Comparison of ENCODE assay signal across 20 cellular contexts in the genomic region with DNA sequence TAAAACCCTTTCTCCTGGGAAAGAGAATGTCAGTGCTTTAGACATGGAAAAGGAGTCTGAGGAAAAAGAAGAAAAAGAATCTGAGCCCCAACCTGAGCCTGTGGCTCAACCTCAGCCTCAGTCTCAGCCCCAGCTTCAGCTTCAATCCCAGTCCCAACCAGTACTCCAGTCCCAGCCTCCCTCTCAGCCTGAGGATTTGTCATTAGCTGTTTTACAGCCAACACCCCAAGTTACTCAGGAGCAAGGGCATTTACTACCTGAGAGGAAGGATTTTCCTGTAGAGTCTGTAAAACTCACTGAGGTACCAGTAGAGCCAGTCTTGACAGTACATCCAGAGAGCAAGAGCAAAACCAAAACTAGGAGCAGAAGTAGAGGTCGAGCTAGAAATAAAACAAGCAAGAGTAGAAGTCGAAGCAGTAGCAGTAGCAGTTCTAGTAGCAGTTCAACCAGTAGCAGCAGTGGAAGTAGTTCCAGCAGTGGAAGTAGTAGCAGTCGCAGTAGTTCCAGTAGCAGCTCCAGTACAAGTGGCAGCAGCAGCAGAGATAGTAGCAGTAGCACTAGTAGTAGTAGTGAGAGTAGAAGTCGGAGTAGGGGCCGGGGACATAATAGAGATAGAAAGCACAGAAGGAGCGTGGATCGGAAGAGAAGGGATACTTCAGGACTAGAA. TPM values are rescaled to one million over a fixed set of nuclear protein-coding genes. Genes with fewer than 3 reads are reported as not detected.
DNase-seq lines count a peak whose midpoint lies in the region; ATAC-seq, FAIRE-seq and TF ChIP-seq lines count a peak whose summit lies in the region.
"Had no signal": no experiment of that assay in that cellular context is flagged by ENCODE, and none has a peak within 500 bp of the region (broad histone marks: within the 10 kb centered on the region; RNA-seq: fewer than 3 reads in every experiment).

No MANE protein-coding gene starts in this region.

- H3K4me3 ChIP-seq in HCT116 (replicated peaks in 1 of 2; ENCODE audit: low read depth in 1 of 2, low read length in 2 of 2) = no peak overlapping the region
- no peak overlapping the region for H3K4me3 ChIP-seq in astrocyte (ENCODE audit: insufficient read depth, low read depth, low read length)
- no peak overlapping the region for H3K4me3 ChIP-seq in HepG2 (replicated peaks in 1 of 3; ENCODE audit: insufficient read depth in 1 of 3, low read depth in 2 of 3, low read length in 3 of 3)
- H3K4me3 ChIP-seq: smooth muscle cell, vagina had no signal

- H2AFZ ChIP-seq in HCT116 (ENCODE audit: low read depth, low read length, poor library complexity, severe bottlenecking) (no peak overlapping the region), astrocyte (ENCODE audit: low read depth, low read length) (no peak overlapping the region), HepG2 (ENCODE audit: low read length) (no peak overlapping the region)

- peaks cover 23% of the 10 kb centered on the region for H3K36me3 Mint-ChIP-seq in astrocyte (ENCODE audit: low read depth, unreplicated experiment)

- peaks cover 13% of the 10 kb centered on the region for H3K4me1 Mint-ChIP-seq in astrocyte (ENCODE audit: low read depth, unreplicated experiment)

- FAIRE-seq in astrocyte (lab: Jason Lieb, UNC) = no peak
- no peak for FAIRE-seq in HepG2 (lab: Jason Lieb, UNC)

- no peak for TF ChIP-seq CTCF in HCT116 (IDR thresholded peaks at IDR 0.05 in 2 of 3, conservative IDR thresholded peaks at IDR 0.05 in 1 of 3; ENCODE audit: borderline replicate concordance in 1 of 3, insufficient read depth in 1 of 3, low read depth in 2 of 3, low read length in 2 of 3)
- TF ChIP-seq CTCF in astrocyte (IDR thresholded peaks at IDR 0.05; ENCODE audit: insufficient read depth, low read depth, low read length) = no peak
- no peak for TF ChIP-seq CTCF in HepG2 (CRISPR knock-in tag; IDR thresholded peaks at IDR 0.05)

- H3K4me2 ChIP-seq in HCT116 (ENCODE audit: low read length) = no peak overlapping the region
- peak overlapping the region; percentile 1 for H3K4me2 ChIP-seq in astrocyte (ENCODE audit: low read length)
- no peak overlapping the region for H3K4me2 ChIP-seq in HepG2 (ENCODE audit: low read depth, low read length)
- H3K4me2 ChIP-seq: SK-N-SH, smooth muscle cell had no signal

- H3K9ac ChIP-seq in HCT116 (ENCODE audit: low read length) (no peak overlapping the region), astrocyte (ENCODE audit: low read length) (peak overlapping the region; percentile 10), HepG2 (ENCODE audit: insufficient read depth, low read depth, low read length) (no peak overlapping the region)
- H3K9ac ChIP-seq: SK-N-SH had no signal

- H3K9me3 Mint-ChIP-seq in astrocyte (ENCODE audit: unreplicated experiment) = no peaks in the 10 kb centered on the region
- H3K9me3 Mint-ChIP-seq: nephron progenitor cell; T-helper 2 cell treated with Interferon-gamma antibody and Interleukin-4, amounts not matched to agents 5 μg/mL and 100 μg/mL, for 36 hours had no signal

- DNase-seq in NCI-H2171 treated with DMSO at 0.1 percent for 48 hours (lab: John Stamatoyannopoulos, UW) (peak; percentile 29), NCI-H2171 (lab: John Stamatoyannopoulos, UW) (no peak), HCT116 (ENCODE audit: low read depth, low spot score) (no peak), astrocyte (ENCODE audit: low read depth) (no peak), HepG2 (ENCODE audit: low spot score) (no peak), superior temporal gyrus (ENCODE audit: extremely low spot score) (no peak), germinal center (ENCODE audit: low spot score) (no peak)
- DNase-seq in stimulated activated CD4-positive, alpha-beta T cell treated with anti-CD3 and anti-CD28 coated beads, Interleukin-2, amount 100 ng/mL, for 24 hours = no peak
- DNase-seq: dermis blood vessel endothelial cell; GOT3; left cardiac atrium; midbrain; NCI-H1436 treated with DMSO at 0.1 percent for 48 hours; nephron progenitor cell; SK-N-SH; stimulated activated CD4-positive, alpha-beta T cell treated with anti-CD3 and anti-CD28 coated beads, Interleukin-4, amount 100 ng/mL, for 4 hours had no signal

- H3K27me3 Mint-ChIP-seq in astrocyte (ENCODE audit: low read depth, unreplicated experiment) = no peaks in the 10 kb centered on the region

- in situ Hi-C loops in HepG2 (cut with HindIII; ENCODE audit: extremely low pct_ligation_motif_present, low pct_unique_long_range_greater_than_20kb) = no loop called here

- 97% methylated on average over 7 of the region's 7 CpGs for WGBS in HepG2 (ENCODE audit: low lambda C conversion rate)

- no peaks in the 10 kb centered on the region for H3K9me2 ChIP-seq in HCT116 (ENCODE audit: insufficient read depth)
- H3K9me2 ChIP-seq: SK-N-SH had no signal

- H3K27me3 ChIP-seq in HCT116 (ENCODE audit: insufficient read depth, low read length) = no peaks in the 10 kb centered on the region
- H3K27me3 ChIP-seq in astrocyte (ENCODE audit: insufficient read depth, low read length) = no peaks in the 10 kb centered on the region
- H3K27me3 ChIP-seq in HepG2 (ENCODE audit: control insufficient read depth in 1 of 2, insufficient read depth in 2 of 2, low read length in 2 of 2) = no peaks in the 10 kb centered on the region
- H3K27me3 ChIP-seq: vagina had no signal

- intact Hi-C loops in HCT116 (cut with micrococcal nuclease) = no loop called here
- intact Hi-C loops in HepG2 (cut with micrococcal nuclease; ENCODE audit: unreplicated experiment) = no loop called here

- TF ChIP-seq RAD21 in HCT116 (IDR thresholded peaks at IDR 0.05; ENCODE audit: low read depth) (no peak), HepG2 (CRISPR knock-in tag; IDR thresholded peaks at IDR 0.05) (0 out of 2 replicates have a peak, but pooled peaks have one; percentile 31)

- CTCF ChIA-PET in HCT116 (lab: Charles Lee) (no interaction called here), HepG2 (lab: Yijun Ruan, JAX; ENCODE audit: low intra/inter-chr PET ratio, low total read pairs) (no interaction called here)

- TF ChIP-seq EP300 in HepG2 (IDR thresholded peaks at IDR 0.05; ENCODE audit: low read depth in 2 of 2, low read length in 2 of 2) = no peak
- 0 out of 2 replicates have a peak, but pooled peaks have one; percentile 27 for TF ChIP-seq EP300 in HepG2 (CRISPR knock-in tag; IDR thresholded peaks at IDR 0.05; ENCODE audit: borderline replicate concordance)

- no peak overlapping the region for H3K4me3 Mint-ChIP-seq in astrocyte (ENCODE audit: unreplicated experiment)
- H3K4me3 Mint-ChIP-seq: nephron progenitor cell; T-helper 2 cell treated with Interferon-gamma antibody and Interleukin-4, amounts not matched to agents 5 μg/mL and 100 μg/mL, for 36 hours had no signal

- H3K9me3 ChIP-seq in HCT116 (ENCODE audit: control insufficient read depth in 1 of 2, insufficient read depth in 1 of 2, low read depth in 1 of 2, low read length in 2 of 2) (no peaks in the 10 kb centered on the region), astrocyte (ENCODE audit: insufficient read depth, low read depth, low read length) (no peaks in the 10 kb centered on the region), HepG2 (ENCODE audit: low read length) (no peaks in the 10 kb centered on the region)
- H3K9me3 ChIP-seq: SK-N-SH, vagina had no signal

- H4K20me1 ChIP-seq in HCT116 (ENCODE audit: insufficient read depth) (peaks cover 26% of the 10 kb centered on the region; the same call in 1 of the 2 replicates), astrocyte (ENCODE audit: insufficient read depth, low read length) (peaks cover 54% of the 10 kb centered on the region), HepG2 (ENCODE audit: insufficient read depth, low read length) (peaks cover 6% of the 10 kb centered on the region)

- POLR2A ChIA-PET in HCT116 (lab: Charles Lee) (interaction anchor here (0.7 to 3.5 kb wide), 2 partner anchors 11 kb away, joined by 3 to 10 read pairs; partner anchors contain the start of gene TRAPPC6B), HepG2 (lab: Yijun Ruan, JAX) (interaction anchor here (0.8 to 9.0 kb wide), 6 partner anchors 9 to 251 kb away, joined by 3 to 99 read pairs (median 4); partner anchors contain the start of genes FBXO33, GEMIN2, SEC23A and TRAPPC6B)

- no peak overlapping the region for H3K27ac Mint-ChIP-seq in astrocyte (ENCODE audit: unreplicated experiment)
- H3K27ac Mint-ChIP-seq: nephron progenitor cell; T-helper 2 cell treated with Interferon-gamma antibody and Interleukin-4, amounts not matched to agents 5 μg/mL and 100 μg/mL, for 36 hours had no signal

- H3K36me3 ChIP-seq in HCT116 (ENCODE audit: control insufficient read depth in 1 of 2, insufficient read depth in 2 of 2, low read length in 2 of 2) (peaks cover 75 to 79% of the 10 kb centered on the region in 2 experiments), astrocyte (ENCODE audit: insufficient read depth, low read length) (peaks cover 83% of the 10 kb centered on the region), HepG2 (replicated peaks in 1 of 2; ENCODE audit: control insufficient read depth in 1 of 2, insufficient read depth in 2 of 2, low read length in 2 of 2) (peaks cover 47 to 79% of the 10 kb centered on the region in 2 experiments)

- TF ChIP-seq POLR2A in HCT116 (IDR thresholded peaks at IDR 0.05; ENCODE audit: borderline replicate concordance, extremely low read depth, insufficient read depth, insufficient read length) = no peak
- peak; percentile 46 to 48; a peak in 3 of 4 replicates for TF ChIP-seq POLR2A in HepG2 (IDR thresholded peaks at IDR 0.05; ENCODE audit: insufficient read depth in 1 of 2, low read depth in 2 of 2, low read length in 2 of 2)

- peak overlapping the region; percentile 15 for H3K27ac ChIP-seq in HCT116 (ENCODE audit: low read depth, low read length)
- H3K27ac ChIP-seq in astrocyte (ENCODE audit: low read depth, low read length) = no peak overlapping the region
- H3K27ac ChIP-seq in HepG2 (ENCODE audit: extremely low read length, insufficient read depth, low read length) = no peak overlapping the region
- H3K27ac ChIP-seq: C4-2B, vagina had no signal

- peaks cover 59% of the 10 kb centered on the region for H3K79me2 ChIP-seq in HCT116 (ENCODE audit: insufficient read depth, low read length)
- peaks cover 60% of the 10 kb centered on the region for H3K79me2 ChIP-seq in astrocyte (ENCODE audit: insufficient read depth, low read length)
- H3K79me2 ChIP-seq in HepG2 (ENCODE audit: insufficient read depth, low read length) = peaks cover 30% of the 10 kb centered on the region

- no peak for ATAC-seq in HCT116
- ATAC-seq in HepG2 = peak; percentile 14
- ATAC-seq: left cardiac atrium had no signal

- BruUV-seq in HCT116 (replicated peaks; lab: Mats Ljungman, UMichigan) (TSS peak; percentile 5), HepG2 (replicated peaks; lab: Mats Ljungman, UMichigan) (TSS peak; percentile 27)

- peaks cover 5 to 7% of the 10 kb centered on the region in 2 experiments; a peak in 3 of 4 replicates for H3K4me1 ChIP-seq in HCT116 (ENCODE audit: control insufficient read depth in 1 of 2, insufficient read depth in 2 of 2, low read length in 2 of 2)
- peaks cover 10% of the 10 kb centered on the region for H3K4me1 ChIP-seq in astrocyte (ENCODE audit: insufficient read depth, low read length)
- peaks cover 52% of the 10 kb centered on the region for H3K4me1 ChIP-seq in HepG2 (ENCODE audit: insufficient read depth, low read length)

- RAD21 ChIA-PET in HCT116 (lab: Charles Lee; ENCODE audit: low non-redundant PET in 1 of 2, low total read pairs in 2 of 2, uncharacterized antibody in 2 of 2, unreplicated experiment in 2 of 2) = no interaction called here

RNA-seq across cellular contexts. Expression of gene PNN, which starts 6.1 kb away (rescaled TPM):
- total RNA-seq in HCT116 (2021; ENCODE audit: unreplicated experiment) (97.9 TPM), astrocyte (67.3 and 78.1 TPM in 2 replicates), HepG2 (2016; rRNA removed; fragmentation: Illumina TruSeq; extraction: Trizol) (110 and 214 TPM in 2 replicates)
- polyA plus RNA-seq in HCT116 (2012) = 51.6 and 62.4 TPM in 2 replicates
- total RNA-seq in HepG2 (2016; cell fraction: cytosol; rRNA removed; fragmentation: Illumina TruSeq; extraction: Trizol; ENCODE audit: low read depth) = 47.1 and 48.8 TPM in 2 replicates
- 105 and 215 TPM in 2 replicates for total RNA-seq in HepG2 (2016; cell fraction: insoluble cytoplasmic fraction; rRNA removed; fragmentation: Illumina TruSeq; extraction: Trizol)
- total RNA-seq in HepG2 (2016; cell fraction: membrane; rRNA removed; fragmentation: Illumina TruSeq; extraction: Trizol) = 22.0 and 26.0 TPM in 2 replicates
- 407 and 445 TPM in 2 replicates for total RNA-seq in HepG2 (2016; cell fraction: nucleus; rRNA removed; fragmentation: Illumina TruSeq; extraction: Trizol)
- polyA plus RNA-seq in HepG2 (2011; rRNA removed) = 58.0 and 58.6 TPM in 2 replicates
- 22.1 and 29.7 TPM in 2 replicates for polyA plus RNA-seq in HepG2 (2011; cell fraction: cytosol; rRNA removed)
- 315 and 430 TPM in 2 replicates for polyA plus RNA-seq in HepG2 (2011; cell fraction: nucleus; rRNA removed)
- polyA plus RNA-seq in HepG2 (2012) = 184 and 252 TPM in 2 replicates
- polyA plus RNA-seq in HepG2 (2016; cell fraction: cytosol; fragmentation: Illumina TruSeq; extraction: Trizol; ENCODE audit: low read depth) = 4.4 and 5.0 TPM in 2 replicates
- 155 and 157 TPM in 2 replicates for polyA plus RNA-seq in HepG2 (2016; cell fraction: insoluble cytoplasmic fraction; fragmentation: Illumina TruSeq; extraction: Trizol; ENCODE audit: low read depth)
- polyA plus RNA-seq in HepG2 (2016; cell fraction: membrane; fragmentation: Illumina TruSeq; extraction: Trizol; ENCODE audit: low read depth) = 13.0 and 14.4 TPM in 2 replicates
- 1,319 and 1,369 TPM in 2 replicates for polyA plus RNA-seq in HepG2 (2016; cell fraction: nucleus; fragmentation: Illumina TruSeq; extraction: Trizol; ENCODE audit: insufficient read depth, low read depth)
- 19.2 and 20.9 TPM in 2 replicates for polyA minus RNA-seq in HepG2 (2011; rRNA and poly(A)+ RNA removed; ENCODE audit: low replicate concordance)
- 15.5 and 21.0 TPM in 2 replicates for polyA minus RNA-seq in HepG2 (2011; cell fraction: cytosol; rRNA and poly(A)+ RNA removed)
- polyA minus RNA-seq in HepG2 (2011; cell fraction: nucleus; rRNA and poly(A)+ RNA removed) = 311 and 317 TPM in 2 replicates

RNA-seq across cellular contexts. Expression of gene TRAPPC6B, which starts 11.0 kb away (rescaled TPM):
- total RNA-seq in HCT116 (2021; ENCODE audit: unreplicated experiment) (26.1 TPM), astrocyte (28.9 and 35.2 TPM in 2 replicates), HepG2 (2016; rRNA removed; fragmentation: Illumina TruSeq; extraction: Trizol) (51.2 and 77.5 TPM in 2 replicates)
- polyA plus RNA-seq in HCT116 (2012) = 14.2 and 17.7 TPM in 2 replicates
- 9.2 and 9.8 TPM in 2 replicates for total RNA-seq in HepG2 (2016; cell fraction: cytosol; rRNA removed; fragmentation: Illumina TruSeq; extraction: Trizol; ENCODE audit: low read depth)
- 48.6 and 74.0 TPM in 2 replicates for total RNA-seq in HepG2 (2016; cell fraction: insoluble cytoplasmic fraction; rRNA removed; fragmentation: Illumina TruSeq; extraction: Trizol)
- total RNA-seq in HepG2 (2016; cell fraction: membrane; rRNA removed; fragmentation: Illumina TruSeq; extraction: Trizol) = 22.7 and 27.3 TPM in 2 replicates
- 47.2 and 50.6 TPM in 2 replicates for total RNA-seq in HepG2 (2016; cell fraction: nucleus; rRNA removed; fragmentation: Illumina TruSeq; extraction: Trizol)
- 29.8 and 34.3 TPM in 2 replicates for polyA plus RNA-seq in HepG2 (2011; rRNA removed)
- 19.3 and 27.7 TPM in 2 replicates for polyA plus RNA-seq in HepG2 (2011; cell fraction: cytosol; rRNA removed)
- polyA plus RNA-seq in HepG2 (2011; cell fraction: nucleus; rRNA removed) = 37.2 and 38.5 TPM in 2 replicates
- polyA plus RNA-seq in HepG2 (2012) = 35.0 and 40.6 TPM in 2 replicates
- 3.4 and 3.5 TPM in 2 replicates for polyA plus RNA-seq in HepG2 (2016; cell fraction: cytosol; fragmentation: Illumina TruSeq; extraction: Trizol; ENCODE audit: low read depth)
- 65.3 and 70.4 TPM in 2 replicates for polyA plus RNA-seq in HepG2 (2016; cell fraction: insoluble cytoplasmic fraction; fragmentation: Illumina TruSeq; extraction: Trizol; ENCODE audit: low read depth)
- polyA plus RNA-seq in HepG2 (2016; cell fraction: membrane; fragmentation: Illumina TruSeq; extraction: Trizol; ENCODE audit: low read depth) = 13.6 and 13.7 TPM in 2 replicates
- 67.7 and 73.9 TPM in 2 replicates for polyA plus RNA-seq in HepG2 (2016; cell fraction: nucleus; fragmentation: Illumina TruSeq; extraction: Trizol; ENCODE audit: insufficient read depth, low read depth)
- 12.1 and 22.6 TPM in 2 replicates for polyA minus RNA-seq in HepG2 (2011; rRNA and poly(A)+ RNA removed; ENCODE audit: low replicate concordance)
- 23.4 and 31.4 TPM in 2 replicates for polyA minus RNA-seq in HepG2 (2011; cell fraction: cytosol; rRNA and poly(A)+ RNA removed)
- 55.9 and 62.2 TPM in 2 replicates for polyA minus RNA-seq in HepG2 (2011; cell fraction: nucleus; rRNA and poly(A)+ RNA removed)

RNA-seq across cellular contexts. Expression of gene MIA2, which starts 52.6 kb away (rescaled TPM):
- total RNA-seq in HCT116 (2021; ENCODE audit: unreplicated experiment) (31.1 TPM), astrocyte (18.2 and 20.7 TPM in 2 replicates), HepG2 (2016; rRNA removed; fragmentation: Illumina TruSeq; extraction: Trizol) (119 and 158 TPM in 2 replicates)
- 12.0 and 14.2 TPM in 2 replicates for polyA plus RNA-seq in HCT116 (2012)
- 154 and 169 TPM in 2 replicates for total RNA-seq in HepG2 (2016; cell fraction: cytosol; rRNA removed; fragmentation: Illumina TruSeq; extraction: Trizol; ENCODE audit: low read depth)
- 111 and 161 TPM in 2 replicates for total RNA-seq in HepG2 (2016; cell fraction: insoluble cytoplasmic fraction; rRNA removed; fragmentation: Illumina TruSeq; extraction: Trizol)
- 165 and 196 TPM in 2 replicates for total RNA-seq in HepG2 (2016; cell fraction: membrane; rRNA removed; fragmentation: Illumina TruSeq; extraction: Trizol)
- 192 and 219 TPM in 2 replicates for total RNA-seq in HepG2 (2016; cell fraction: nucleus; rRNA removed; fragmentation: Illumina TruSeq; extraction: Trizol)
- 131 and 134 TPM in 2 replicates for polyA plus RNA-seq in HepG2 (2011; rRNA removed)
- polyA plus RNA-seq in HepG2 (2011; cell fraction: cytosol; rRNA removed) = 57.1 and 79.7 TPM in 2 replicates
- 77.3 and 94.7 TPM in 2 replicates for polyA plus RNA-seq in HepG2 (2011; cell fraction: nucleus; rRNA removed)
- 103 and 118 TPM in 2 replicates for polyA plus RNA-seq in HepG2 (2012)
- 19.6 and 24.5 TPM in 2 replicates for polyA plus RNA-seq in HepG2 (2016; cell fraction: cytosol; fragmentation: Illumina TruSeq; extraction: Trizol; ENCODE audit: low read depth)
- 95.4 and 102 TPM in 2 replicates for polyA plus RNA-seq in HepG2 (2016; cell fraction: insoluble cytoplasmic fraction; fragmentation: Illumina TruSeq; extraction: Trizol; ENCODE audit: low read depth)
- 45.8 and 50.4 TPM in 2 replicates for polyA plus RNA-seq in HepG2 (2016; cell fraction: membrane; fragmentation: Illumina TruSeq; extraction: Trizol; ENCODE audit: low read depth)
- 216 and 223 TPM in 2 replicates for polyA plus RNA-seq in HepG2 (2016; cell fraction: nucleus; fragmentation: Illumina TruSeq; extraction: Trizol; ENCODE audit: insufficient read depth, low read depth)
- polyA minus RNA-seq in HepG2 (2011; rRNA and poly(A)+ RNA removed; ENCODE audit: low replicate concordance) = 24.3 and 71.9 TPM in 2 replicates
- 59.9 and 69.8 TPM in 2 replicates for polyA minus RNA-seq in HepG2 (2011; cell fraction: cytosol; rRNA and poly(A)+ RNA removed)
- 211 and 242 TPM in 2 replicates for polyA minus RNA-seq in HepG2 (2011; cell fraction: nucleus; rRNA and poly(A)+ RNA removed)
